Comparison of ENCODE assay signal across 1 cellular context in genomic region chr15:84856731-84857417, GRCh38.
TF ChIP-seq lines count a peak whose summit lies in the region.

No MANE protein-coding gene starts in this region.

TF ChIP-seq in HepG2, 621 proteins besides CTCF, POLR2A, EP300 and RAD21 (continued from another document):
- TF ChIP-seq CCAR2 (optimal IDR thresholded peaks at IDR 0.05; ENCODE audit: low read depth, low read length) (no peak), ESRRA (CRISPR knock-in tag; IDR thresholded peaks at IDR 0.05; ENCODE audit: low read depth) (no peak), ZNF687 (CRISPR knock-in tag; IDR thresholded peaks at IDR 0.05) (peak; percentile 16; the same call in 1 of the 2 replicates), SOX5 (CRISPR knock-in tag; IDR thresholded peaks at IDR 0.05; ENCODE audit: borderline replicate concordance) (no peak)
